ENCODE assay signal across 1 cellular context in genomic region chr22:38965614-38966378, GRCh38.
TF ChIP-seq lines count a peak whose summit lies in the region.

No MANE protein-coding gene starts in this region.

TF ChIP-seq in GM23338, 12 proteins besides CTCF, POLR2A, EP300 and RAD21:
- TF ChIP-seq JUNB (IDR thresholded peaks at IDR 0.05; ENCODE audit: unreplicated experiment) (no peak), POLR2AphosphoS5 (IDR thresholded peaks at IDR 0.05; ENCODE audit: low read depth) (no peak), STAT1 (IDR thresholded peaks at IDR 0.05; ENCODE audit: unreplicated experiment) (no peak), ZNF331 (CRISPR knock-in tag; IDR thresholded peaks at IDR 0.05; ENCODE audit: low read depth) (no peak), EZH2phosphoT487 (IDR thresholded peaks at IDR 0.05; ENCODE audit: unreplicated experiment) (no peak), EZH2 (IDR thresholded peaks at IDR 0.05; ENCODE audit: low read depth, unreplicated experiment) (no peak)
